Comparison of ENCODE assay signal across 15 cellular contexts in genomic region chr5:140213370-140213983, GRCh38. TPM values are rescaled to one million over a fixed set of nuclear protein-coding genes. Genes with fewer than 3 reads are reported as not detected.
A peak's percentile ranks its signal among the peaks of the same experiment; 100 is the strongest.
DNase-seq lines count a peak whose midpoint lies in the region; ATAC-seq, FAIRE-seq and TF ChIP-seq lines count a peak whose summit lies in the region.
"Had no signal": no experiment of that assay in that cellular context is flagged by ENCODE, and none has a peak within 500 bp of the region (broad histone marks: within the 10 kb centered on the region; RNA-seq: fewer than 3 reads in every experiment).

No MANE protein-coding gene starts in this region.

- H3K9ac ChIP-seq in KMS-11, result no peak overlapping the region

- peak; percentile 28 for FAIRE-seq in GM12891 (lab: Jason Lieb, UNC)

- no peaks in the 10 kb centered on the region for H3K36me3 ChIP-seq in KMS-11 (ENCODE audit: insufficient read depth)
- H3K36me3 ChIP-seq: ovary had no signal

- no peak for TF ChIP-seq CTCF in KMS-11 (conservative IDR thresholded peaks at IDR 0.05; ENCODE audit: low read depth, low read length)

- no peak overlapping the region for H2AFZ ChIP-seq in KMS-11 (ENCODE audit: low read depth)

- no peak overlapping the region for H3K27ac ChIP-seq in KMS-11
- H3K27ac ChIP-seq: coronary artery, ovary had no signal

- H4K20me1 ChIP-seq in KMS-11 (ENCODE audit: insufficient read depth), result no peaks in the 10 kb centered on the region

- peaks cover 25% of the 10 kb centered on the region for H3K27me3 ChIP-seq in KMS-11 (ENCODE audit: insufficient read depth, low read depth)
- H3K27me3 ChIP-seq: ovary had no signal

- peak overlapping the region; percentile 67; the same call in 1 of the 2 replicates for H3K4me2 ChIP-seq in KMS-11

- H3K4me3 ChIP-seq in KMS-11 (IDR thresholded peaks at IDR 0.05; ENCODE audit: insufficient read depth, low read depth, low read length), result no peak overlapping the region
- H3K4me3 ChIP-seq: coronary artery, ovary had no signal

- DNase-seq in GM12891 (ENCODE audit: insufficient read length, low spot score) (no peak), NCI-H226 (no peak), cerebellar cortex (ENCODE audit: low spot score) (no peak), midbrain (lab: John Stamatoyannopoulos, UW) (no peak), DMS53 treated with DMSO at 0.1 percent for 48 hours (lab: John Stamatoyannopoulos, UW; ENCODE audit: unreplicated experiment) (no peak)
- DNase-seq: activated CD4-positive, alpha-beta T cell treated with anti-CD3 and anti-CD28 coated beads for 48 hours; anterior cingulate cortex; COR-L47; GF-D8; ovary; T-helper 9 cell had no signal

- no peak for TF ChIP-seq POLR2A in GM12891 (IDR thresholded peaks at IDR 0.05; ENCODE audit: low read depth, low read length)

- no peaks in the 10 kb centered on the region for H3K79me2 ChIP-seq in KMS-11 (ENCODE audit: insufficient read depth, low read depth)

- peak; percentile 86 for ATAC-seq in GM18909 (IDR thresholded peaks at IDR 0.05; ENCODE audit: poor library complexity, unreplicated experiment)
- ATAC-seq in HG02852 (IDR thresholded peaks at IDR 0.05; ENCODE audit: unreplicated experiment), result peak; percentile 89

- H3K4me1 ChIP-seq in KMS-11 (ENCODE audit: low read depth, poor library complexity, severe bottlenecking), result peaks cover 28% of the 10 kb centered on the region

TF ChIP-seq in GM12891, 5 proteins besides CTCF, POLR2A, EP300 and RAD21:
- TF ChIP-seq TAF1 (IDR thresholded peaks at IDR 0.05; ENCODE audit: low read depth, low read length) (no peak), POLR2AphosphoS5 (IDR thresholded peaks at IDR 0.05; ENCODE audit: low read depth, low read length) (no peak), SPI1 (IDR thresholded peaks at IDR 0.05; ENCODE audit: low read depth, low read length) (no peak), POU2F2 (IDR thresholded peaks at IDR 0.05; ENCODE audit: low read depth, low read length) (no peak)

RNA-seq across cellular contexts. Expression of gene CYSTM1, which starts 38.5 kb away (rescaled TPM):
- polyA plus RNA-seq in GM12891 (2012; ENCODE audit: low read depth, missing spikeins), result 37.2 TPM
